ENCODE assay signal across 9 cellular contexts in genomic region chr19:45569619-45570421, GRCh38. TPM values are rescaled to one million over a fixed set of nuclear protein-coding genes. Genes with fewer than 3 reads are reported as not detected.
DNase-seq lines count a peak whose midpoint lies in the region; ATAC-seq and TF ChIP-seq lines count a peak whose summit lies in the region.
"Had no signal": no experiment of that assay in that cellular context is flagged by ENCODE, and none has a peak within 500 bp of the region (broad histone marks: within the 10 kb centered on the region; RNA-seq: fewer than 3 reads in every experiment).

No MANE protein-coding gene starts in this region.

- H3K4me1 Mint-ChIP-seq in HFFc6 (ENCODE audit: low read depth): peaks cover 19% of the 10 kb centered on the region

- H3K4me3 Mint-ChIP-seq in HFFc6: no peak overlapping the region

- intact Hi-C loops in mammary epithelial cell (cut with micrococcal nuclease): loop anchor here (1.0 to 10.0 kb wide), 4 partner anchors 47 to 165 kb away; partner anchors contain the start of genes POLR1G and PPP1R13L

- in situ Hi-C loops in mammary epithelial cell (cut with MboI; ENCODE audit: low sequenced_read_pairs in 2 of 2): no loop called here

- no peak overlapping the region for H3K4me2 ChIP-seq in mammary epithelial cell (ENCODE audit: insufficient read depth, low read depth, low read length)

- ATAC-seq in left lobe of liver (peak; percentile 99), HG02938 (IDR thresholded peaks at IDR 0.05; ENCODE audit: unreplicated experiment) (no peak)

- H3K9ac ChIP-seq in mammary epithelial cell (ENCODE audit: insufficient read depth, low read length): peak overlapping the region; percentile 14

- DNase-seq in AML-193 (lab: John Stamatoyannopoulos, UW): peak; percentile 24 to 63
- no peak for DNase-seq in HFFc6
- peak; percentile 59 for DNase-seq in UCSD-AML1 (lab: John Stamatoyannopoulos, UW; ENCODE audit: unreplicated experiment)
- no peak for DNase-seq in mammary epithelial cell
- peak; percentile 80 for DNase-seq in left lobe of liver (ENCODE audit: low spot score)
- DNase-seq in stimulated activated CD4-positive, alpha-beta T cell treated with anti-CD3 and anti-CD28 coated beads, TNF-alpha, amount 100 ng/mL, for 48 hours (ENCODE audit: low read depth in 3 of 3): peak; percentile 52 to 55 (median 55)
- DNase-seq in NCI-H1417 (lab: John Stamatoyannopoulos, UW): no peak

- no peaks in the 10 kb centered on the region for H3K36me3 ChIP-seq in mammary epithelial cell (ENCODE audit: insufficient read depth, low read length)

- H4K20me1 ChIP-seq in mammary epithelial cell (ENCODE audit: insufficient read depth, low read length): no peaks in the 10 kb centered on the region

- TF ChIP-seq CTCF in HFFc6 (IDR thresholded peaks at IDR 0.05) (peak; percentile 87), mammary epithelial cell (conservative IDR thresholded peaks at IDR 0.05 in 1 of 2, IDR thresholded peaks at IDR 0.05 in 1 of 2; ENCODE audit: extremely low read depth in 1 of 2, insufficient read depth in 1 of 2, low read depth in 1 of 2, low read length in 2 of 2) (peak; percentile 78 to 79)

- no peak overlapping the region for H3K4me3 ChIP-seq in mammary epithelial cell (replicated peaks in 1 of 3; ENCODE audit: insufficient read depth in 1 of 3, low read depth in 2 of 3, low read length in 3 of 3)

- peaks cover 28% of the 10 kb centered on the region for H3K4me1 ChIP-seq in mammary epithelial cell (ENCODE audit: insufficient read depth, low read length)

- H3K27me3 ChIP-seq in mammary epithelial cell (ENCODE audit: insufficient read depth, low read length): no peaks in the 10 kb centered on the region

- peak overlapping the region; percentile 82 for H3K27ac Mint-ChIP-seq in HFFc6

- peaks cover 63% of the 10 kb centered on the region for H3K79me2 ChIP-seq in mammary epithelial cell (ENCODE audit: insufficient read depth, low read length)

- peaks cover 7% of the 10 kb centered on the region; the same call in 1 of the 2 replicates for H3K36me3 Mint-ChIP-seq in HFFc6 (ENCODE audit: low read depth)

- CTCF ChIA-PET in mammary epithelial cell (lab: Charles Lee; ENCODE audit: low non-redundant PET): no interaction called here

- peak overlapping the region; percentile 79 for H3K27ac ChIP-seq in mammary epithelial cell (ENCODE audit: insufficient read depth, low read depth, low read length)

- WGBS in mammary epithelial cell (ENCODE audit: low coverage, missing lambda C conversion rate): 60% methylated on average over 15 of the region's 15 CpGs

- no peaks in the 10 kb centered on the region for H3K9me3 Mint-ChIP-seq in HFFc6

- dilution Hi-C loops in mammary epithelial cell (cut with HindIII; ENCODE audit: low sequenced_read_pairs): no loop called here

- BruUV-seq in mammary epithelial cell (replicated peaks; lab: Mats Ljungman, UMichigan): no TSS peak

- no peaks in the 10 kb centered on the region for H3K9me3 ChIP-seq in mammary epithelial cell (replicated peaks; ENCODE audit: insufficient read depth, low read length)

- no peak overlapping the region for H2AFZ ChIP-seq in mammary epithelial cell (ENCODE audit: low read depth, low read length)

- no peaks in the 10 kb centered on the region; the same call in 1 of the 2 replicates for H3K27me3 Mint-ChIP-seq in HFFc6 (ENCODE audit: insufficient read depth)

RNA-seq across cellular contexts. Expression of gene OPA3, which starts 14.8 kb away (rescaled TPM):
- 10 to 100 TPM; 13.3 to 15.5 (median 14.3) TPM for total RNA-seq in HFFc6 (2021; fragmentation: NEBNext Ultra II Directional; extraction: Animal tissue kit (Norgen Biotek cat#: 25700))
- total RNA-seq in mammary epithelial cell: 10 to 100 TPM; 13.7 to 17.4 TPM
- 20.3 TPM for polyA plus RNA-seq in mammary epithelial cell
- polyA minus RNA-seq in mammary epithelial cell: 22.0 TPM
- total RNA-seq in left lobe of liver: 8.3 TPM

RNA-seq across cellular contexts. Expression of gene GPR4, which starts 32.2 kb away (rescaled TPM):
- total RNA-seq in HFFc6 (2021; fragmentation: NEBNext Ultra II Directional; extraction: Animal tissue kit (Norgen Biotek cat#: 25700)): 10 to 100 TPM in 4 of 6 experiments, 1 to 10 TPM in 2; 3.7 to 16.8 (median 13.3) TPM
- not detected for total RNA-seq in mammary epithelial cell
- polyA plus RNA-seq in mammary epithelial cell: 0.02 TPM
- polyA minus RNA-seq in mammary epithelial cell: not detected
- 1.2 TPM for total RNA-seq in left lobe of liver
- total RNA-seq: mononuclear cell had no signal

Comparison
In these comparisons a context has a peak if more than half of its experiments do, and no peak if none do; other contexts are left out.
1. DNase-seq: peak in AML-193 (2 of 2), UCSD-AML1 (single experiment), left lobe of liver (single experiment) and stimulated activated CD4-positive, alpha-beta T cell treated with anti-CD3 and anti-CD28 coated beads, TNF-alpha, amount 100 ng/mL, for 48 hours (3 of 3); none in HFFc6 (single experiment), mammary epithelial cell (single experiment) and NCI-H1417 (0 of 3).